Comparison of ENCODE assay signal across 25 cellular contexts in genomic region chr17:49920370-49920769, GRCh38. TPM values are rescaled to one million over a fixed set of nuclear protein-coding genes. Genes with fewer than 3 reads are reported as not detected.
"Had no signal": no experiment of that assay in that cellular context is flagged by ENCODE, and none has a peak within 500 bp of the region (broad histone marks: within the 10 kb centered on the region; RNA-seq: fewer than 3 reads in every experiment).

No MANE protein-coding gene starts in this region.

- H3K27ac ChIP-seq: ascending aorta had no signal

- H3K4me1 Mint-ChIP-seq: activated CD8-positive, alpha-beta memory T cell treated with anti-CD3 and anti-CD28 coated beads, Interleukin-2, amount 10 ng/mL, durations not matched to agents 7 days and 5 days; activated naive CD4-positive, alpha-beta T cell treated with anti-CD3 and anti-CD28 coated beads, Interleukin-2, amount 50 U/mL, for 24 hours; brain had no signal

- ATAC-seq: activated CD8-positive, alpha-beta memory T cell treated with anti-CD3 and anti-CD28 coated beads, Interleukin-2, amount 10 ng/mL, durations not matched to agents 7 days and 5 days; Panc1; T-helper 17 cell; WTC11 had no signal

- H3K27ac Mint-ChIP-seq: activated CD8-positive, alpha-beta memory T cell treated with anti-CD3 and anti-CD28 coated beads, Interleukin-2, amount 10 ng/mL, durations not matched to agents 7 days and 5 days; activated naive CD4-positive, alpha-beta T cell treated with anti-CD3 and anti-CD28 coated beads, Interleukin-2, amount 50 U/mL, for 24 hours; activated T-cell treated with anti-CD3 and anti-CD28 coated beads, Interleukin-2, amount 50 U/mL, for 24 hours; activated T-helper 1 cell treated with anti-CD3 and anti-CD28 coated beads, Interleukin-12 subunit alpha, Interleukin-12 subunit beta, Interleukin-2, Interleukin-4 antibody, amounts not matched to agents 30 ng/mL and 10 ng/mL and 1 ng/mL, durations not matched to agents 14 hours and 24 hours and 36 hours; T-helper 17 cell; WTC11 had no signal

- DNase-seq: activated CD4-positive, alpha-beta T cell treated with anti-CD3 and anti-CD28 coated beads for 48 hours; activated CD4-positive, alpha-beta T cell treated with anti-CD3 and anti-CD28 coated beads, Interleukin-2, amount 50 U/mL, for 4 hours; activated CD4-positive, CD25-positive, alpha-beta regulatory T cell treated with anti-CD3 and anti-CD28 coated beads, Interleukin-2, amount 50 U/mL, for 72 hours; activated CD8-positive, alpha-beta memory T cell treated with anti-CD3 and anti-CD28 coated beads, Interleukin-2, amount 10 ng/mL, durations not matched to agents 7 days and 5 days; activated effector memory CD4-positive, alpha-beta T cell treated with Interleukin-2 at 50 U/mL for 16 hours; activated naive CD4-positive, alpha-beta T cell; activated T-cell treated with anti-CD3 and anti-CD28 coated beads, Interleukin-2, amount 50 U/mL, for 24 hours; amniotic stem cell; KG1; NCI-H1092; NCI-H1417; NCI-H1930; NCI-H2107; NCI-H226; NCI-H526; NCI-H82; SIG-M5; T-helper 17 cell; T-helper 9 cell had no signal

- H3K4me3 ChIP-seq: ascending aorta had no signal

- H3K36me3 Mint-ChIP-seq: activated CD8-positive, alpha-beta memory T cell treated with anti-CD3 and anti-CD28 coated beads, Interleukin-2, amount 10 ng/mL, durations not matched to agents 7 days and 5 days; activated naive CD4-positive, alpha-beta T cell treated with anti-CD3 and anti-CD28 coated beads, Interleukin-2, amount 50 U/mL, for 24 hours; brain; WTC11 had no signal

- H3K9me3 Mint-ChIP-seq: activated naive CD4-positive, alpha-beta T cell treated with anti-CD3 and anti-CD28 coated beads, Interleukin-2, amount 50 U/mL, for 24 hours; activated T-cell treated with anti-CD3 and anti-CD28 coated beads, Interleukin-2, amount 50 U/mL, for 24 hours; activated T-helper 1 cell treated with anti-CD3 and anti-CD28 coated beads, Interleukin-12 subunit alpha, Interleukin-12 subunit beta, Interleukin-2, Interleukin-4 antibody, amounts not matched to agents 30 ng/mL and 10 ng/mL and 1 ng/mL, durations not matched to agents 14 hours and 24 hours and 36 hours; brain; WTC11 had no signal

- H3K4me3 Mint-ChIP-seq: activated CD8-positive, alpha-beta memory T cell treated with anti-CD3 and anti-CD28 coated beads, Interleukin-2, amount 10 ng/mL, durations not matched to agents 7 days and 5 days; activated naive CD4-positive, alpha-beta T cell treated with anti-CD3 and anti-CD28 coated beads, Interleukin-2, amount 50 U/mL, for 24 hours; activated T-cell treated with anti-CD3 and anti-CD28 coated beads, Interleukin-2, amount 50 U/mL, for 24 hours; activated T-helper 1 cell treated with anti-CD3 and anti-CD28 coated beads, Interleukin-12 subunit alpha, Interleukin-12 subunit beta, Interleukin-2, Interleukin-4 antibody, amounts not matched to agents 30 ng/mL and 10 ng/mL and 1 ng/mL, durations not matched to agents 14 hours and 24 hours and 36 hours; brain; T-helper 17 cell; WTC11 had no signal

- H3K4me1 ChIP-seq: ascending aorta had no signal

- H3K36me3 ChIP-seq: ascending aorta had no signal

- H3K27me3 ChIP-seq: ascending aorta had no signal

- H3K9me3 ChIP-seq: ascending aorta had no signal

RNA-seq across cellular contexts. Expression of gene DLX4, which starts 48.6 kb away (rescaled TPM):
- total RNA-seq: activated T-helper 1 cell treated with anti-CD3 and anti-CD28 coated beads, Interleukin-12 subunit alpha, Interleukin-12 subunit beta, Interleukin-2, Interleukin-4 antibody, amounts not matched to agents 30 ng/mL and 10 ng/mL and 1 ng/mL, durations not matched to agents 14 hours and 24 hours and 36 hours; ascending aorta had no signal
